In the genomic region with DNA sequence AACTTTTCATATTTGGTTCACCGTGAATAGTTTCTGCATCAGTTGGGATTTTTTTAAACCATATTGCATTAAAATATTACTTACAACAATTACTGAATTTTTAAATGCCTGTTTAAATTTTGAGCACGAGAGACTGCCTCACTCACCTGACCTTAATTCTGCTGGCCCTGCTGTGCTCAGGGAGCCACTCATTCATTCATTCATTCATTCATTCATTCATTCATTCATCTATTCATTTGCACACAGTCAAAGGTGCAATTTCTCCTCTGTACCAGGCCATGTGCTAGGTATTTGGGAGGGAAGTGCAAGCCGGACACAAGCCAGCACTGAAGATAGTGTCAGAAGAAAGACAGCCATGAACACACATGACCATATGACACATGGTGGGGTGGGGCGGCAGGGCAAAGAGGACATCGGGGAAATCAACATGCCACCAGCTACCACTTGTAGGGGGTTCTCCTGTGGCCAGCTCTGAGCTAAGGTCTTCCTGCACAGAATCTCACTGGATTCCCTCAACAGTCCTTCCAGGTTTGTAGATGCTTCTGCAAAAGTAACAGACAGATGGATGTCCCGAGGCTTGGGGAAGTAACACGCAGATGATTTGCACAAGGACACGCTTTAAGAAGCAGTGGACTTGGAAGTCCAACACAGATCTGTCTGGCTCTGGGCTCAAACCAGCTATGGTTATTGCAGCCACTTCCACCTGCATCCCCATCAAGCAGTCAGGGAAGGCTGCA, we compare ENCODE assay signal across 14 cellular contexts. TPM values are rescaled to one million over a fixed set of nuclear protein-coding genes. Genes with fewer than 3 reads are reported as not detected.
DNase-seq lines count a peak whose midpoint lies in the region; ATAC-seq, FAIRE-seq and TF ChIP-seq lines count a peak whose summit lies in the region.
"Had no signal": no experiment of that assay in that cellular context is flagged by ENCODE, and none has a peak within 500 bp of the region (broad histone marks: within the 10 kb centered on the region; RNA-seq: fewer than 3 reads in every experiment).

No MANE protein-coding gene starts in this region.

- SMC1A ChIA-PET in GM12878 (lab: Charles Lee; ENCODE audit: uncharacterized antibody, unreplicated experiment) = interaction anchor here (0.9 to 2.8 kb wide), 4 partner anchors 11 to 52 kb away, joined by 4 to 42 read pairs (median 16); a partner anchor contains a TSS

- H3K4me2 ChIP-seq in GM12878 (ENCODE audit: control insufficient read depth, insufficient read depth) = no peak overlapping the region

- no peak for TF ChIP-seq POLR2A in GM12878 (IDR thresholded peaks at IDR 0.05; ENCODE audit: low read depth, low read length)
- TF ChIP-seq POLR2A in upper lobe of left lung (IDR thresholded peaks at IDR 0.05) = no peak

- H3K27ac Mint-ChIP-seq in mesothelial cell of epicardium = peak overlapping the region; percentile 3
- H3K27ac Mint-ChIP-seq: activated CD8-positive, alpha-beta T cell treated with anti-CD3 and anti-CD28 coated beads for 36 hours; activated naive CD4-positive, alpha-beta T cell treated with anti-CD3 and anti-CD28 coated beads, Interleukin-2, amount 50 U/mL, for 24 hours had no signal

- TF ChIP-seq EP300 in GM12878 (IDR thresholded peaks at IDR 0.05; ENCODE audit: borderline replicate concordance in 1 of 2, control insufficient read depth in 1 of 2, low read depth in 2 of 2, low read length in 2 of 2) (no peak), upper lobe of left lung (IDR thresholded peaks at IDR 0.05) (no peak)

- peaks cover 4% of the 10 kb centered on the region for H3K27me3 Mint-ChIP-seq in mesothelial cell of epicardium (ENCODE audit: low read depth)

- 60% methylated on average over 8 of the region's 8 CpGs for WGBS in GM12878 (ENCODE audit: insufficient coverage, insufficient replicate concordance, low lambda C conversion rate, missing lambda C conversion rate)
- 69 to 71% methylated on average over 8 of the region's 8 CpGs for WGBS in upper lobe of left lung, 2 donors

- H3K4me1 Mint-ChIP-seq in mesothelial cell of epicardium = peaks cover 26% of the 10 kb centered on the region
- H3K4me1 Mint-ChIP-seq: activated naive CD4-positive, alpha-beta T cell treated with anti-CD3 and anti-CD28 coated beads, Interleukin-2, amount 50 U/mL, for 24 hours had no signal

- H3K36me3 ChIP-seq in right atrium auricular region (no peaks in the 10 kb centered on the region), GM12878 (ENCODE audit: control insufficient read depth in 2 of 2, insufficient read depth in 2 of 2, low read length in 1 of 2) (no peaks in the 10 kb centered on the region), upper lobe of left lung (no peaks in the 10 kb centered on the region)

- RAD21 ChIA-PET in GM12878 (lab: Charles Lee; ENCODE audit: unreplicated experiment) = interaction anchor here (0.8 to 3.0 kb wide), 6 partner anchors 11 to 365 kb away, joined by 3 to 26 read pairs (median 6); a partner anchor contains a TSS

- H3K9me3 ChIP-seq in right atrium auricular region = no peaks in the 10 kb centered on the region
- H3K9me3 ChIP-seq in GM12878 (replicated peaks; ENCODE audit: control insufficient read depth, insufficient read depth, low read length) = no peaks in the 10 kb centered on the region
- no peaks in the 10 kb centered on the region for H3K9me3 ChIP-seq in upper lobe of left lung

- peak; percentile 58 for ATAC-seq in Right ventricle myocardium superior (ENCODE audit: poor library complexity)
- ATAC-seq in GM12878 = no peak
- ATAC-seq in upper lobe of left lung (ENCODE audit: low FRiP score in 2 of 2) = peak; percentile 48 to 60
- no peak for ATAC-seq in omental fat pad (ENCODE audit: low FRiP score)
- ATAC-seq in HG02798 (IDR thresholded peaks at IDR 0.05; ENCODE audit: poor library complexity, unreplicated experiment) = no peak
- ATAC-seq: activated CD8-positive, alpha-beta T cell treated with anti-CD3 and anti-CD28 coated beads for 36 hours; naive thymus-derived CD8-positive, alpha-beta T cell; T-cell had no signal

- no peak overlapping the region for H3K4me3 Mint-ChIP-seq in mesothelial cell of epicardium
- H3K4me3 Mint-ChIP-seq: activated CD8-positive, alpha-beta T cell treated with anti-CD3 and anti-CD28 coated beads for 36 hours; activated naive CD4-positive, alpha-beta T cell treated with anti-CD3 and anti-CD28 coated beads, Interleukin-2, amount 50 U/mL, for 24 hours had no signal

- no peak for FAIRE-seq in GM12878 (lab: Jason Lieb, UNC)

- no peaks in the 10 kb centered on the region for H4K20me1 ChIP-seq in GM12878 (ENCODE audit: control insufficient read depth, insufficient read depth)

- no peak overlapping the region for H3K27ac ChIP-seq in right atrium auricular region
- H3K27ac ChIP-seq in GM12878 (ENCODE audit: control insufficient read depth, insufficient read depth) = no peak overlapping the region
- peak overlapping the region; percentile 65 to 88 (median 84) for H3K27ac ChIP-seq in upper lobe of left lung

- no peak for TF ChIP-seq RAD21 in GM12878 (IDR thresholded peaks at IDR 0.05; ENCODE audit: insufficient read depth, low read depth, low read length)

- no TSS peak for BruUV-seq in GM12878 (replicated peaks; lab: Mats Ljungman, UMichigan)

- no peaks in the 10 kb centered on the region for H3K36me3 Mint-ChIP-seq in mesothelial cell of epicardium
- H3K36me3 Mint-ChIP-seq: activated naive CD4-positive, alpha-beta T cell treated with anti-CD3 and anti-CD28 coated beads, Interleukin-2, amount 50 U/mL, for 24 hours; naive thymus-derived CD8-positive, alpha-beta T cell; T-cell had no signal

- intact Hi-C loops in Right ventricle myocardium superior (cut with DNase I) (no loop called here), GM12878 (cut with micrococcal nuclease; ENCODE audit: unreplicated experiment) (no loop called here)

- no peaks in the 10 kb centered on the region for H3K27me3 ChIP-seq in right atrium auricular region
- no peaks in the 10 kb centered on the region for H3K27me3 ChIP-seq in GM12878 (replicated peaks in 1 of 2; ENCODE audit: control insufficient read depth in 2 of 2, insufficient read depth in 2 of 2, low read length in 1 of 2)
- no peaks in the 10 kb centered on the region for H3K27me3 ChIP-seq in upper lobe of left lung

- DNase-seq in Right ventricle myocardium superior = no peak
- DNase-seq in right atrium auricular region (ENCODE audit: low spot score) = no peak
- DNase-seq in GM12878 (ENCODE audit: low read depth, low spot score) = no peak
- no peak for DNase-seq in mesothelial cell of epicardium (ENCODE audit: low spot score in 2 of 2, unreplicated experiment in 2 of 2)
- DNase-seq in upper lobe of left lung = no peak
- DNase-seq in medulla oblongata (ENCODE audit: extremely low spot score) = no peak
- no peak for DNase-seq in omental fat pad (ENCODE audit: low spot score)
- DNase-seq: activated CD8-positive, alpha-beta T cell treated with anti-CD3 and anti-CD28 coated beads for 36 hours; DMS79 treated with DMSO at 0.1 percent for 48 hours; naive thymus-derived CD8-positive, alpha-beta T cell; NCI-H2029 had no signal

- TF ChIP-seq CTCF in right atrium auricular region (IDR thresholded peaks at IDR 0.05) (no peak), GM12878 (IDR thresholded peaks at IDR 0.05 in 2 of 3, conservative IDR thresholded peaks at IDR 0.05 in 1 of 3; ENCODE audit: control insufficient read depth in 2 of 3, extremely low read depth in 1 of 3, insufficient read depth in 1 of 3, low read depth in 3 of 3, low read length in 3 of 3) (no peak), mesothelial cell of epicardium (IDR thresholded peaks at IDR 0.05; ENCODE audit: unreplicated experiment) (no peak), upper lobe of left lung (IDR thresholded peaks at IDR 0.05) (no peak), omental fat pad (IDR thresholded peaks at IDR 0.05) (no peak)

- POLR2A ChIA-PET in GM12878 (lab: Charles Lee) = interaction anchor here (1.2 to 2.5 kb wide), 3 partner anchors 11 to 53 kb away, joined by 4 to 25 read pairs (median 11); no protein-coding TSS in a partner anchor

- peaks cover 3% of the 10 kb centered on the region for H3K9me3 Mint-ChIP-seq in mesothelial cell of epicardium
- H3K9me3 Mint-ChIP-seq: activated CD8-positive, alpha-beta T cell treated with anti-CD3 and anti-CD28 coated beads for 36 hours; activated naive CD4-positive, alpha-beta T cell treated with anti-CD3 and anti-CD28 coated beads, Interleukin-2, amount 50 U/mL, for 24 hours; naive thymus-derived CD8-positive, alpha-beta T cell; T-cell had no signal

- CTCF ChIA-PET in GM12878 (lab: Yijun Ruan, JAX) = interaction anchor here (0.6 to 2.8 kb wide), 6 partner anchors 12 to 285 kb away, joined by 3 to 17 read pairs (median 14); a partner anchor contains a TSS

- H3K4me1 ChIP-seq in right atrium auricular region (no peaks in the 10 kb centered on the region), GM12878 (ENCODE audit: control insufficient read depth, insufficient read depth, low read length) (peaks cover 23% of the 10 kb centered on the region; the same call in 1 of the 2 replicates), upper lobe of left lung (peaks cover 8 to 13% (median 11%) of the 10 kb centered on the region in 4 donors)

- H3K9ac ChIP-seq in GM12878 (ENCODE audit: control insufficient read depth, insufficient read depth, low read length) = no peak overlapping the region

- H3K79me2 ChIP-seq in GM12878 (ENCODE audit: control insufficient read depth, insufficient read depth, low read length) = peaks cover 25% of the 10 kb centered on the region

- in situ Hi-C loops in GM12878 (cut with MboI) = no loop called here

- no peak overlapping the region for H3K4me3 ChIP-seq in right atrium auricular region
- peak overlapping the region; percentile 67; the same call in 1 of the 2 replicates for H3K4me3 ChIP-seq in GM12878
- H3K4me3 ChIP-seq in upper lobe of left lung = peak overlapping the region in 2 of 4 donors; percentile 48 to 50

- peak overlapping the region; percentile 64; the same call in 1 of the 2 replicates for H2AFZ ChIP-seq in GM12878 (ENCODE audit: control insufficient read depth, low read depth, low read length)

RNA-seq across cellular contexts. Expression of a gene that starts 0.6 kb away (rescaled TPM):
- total RNA-seq in Right ventricle myocardium superior (2.2 TPM), right atrium auricular region (1 to 10 TPM; 1.8 to 4.2 TPM), GM12878 (2014; rRNA removed) (9.4 and 10.1 TPM in 2 replicates), GM12878 (2014; rRNA removed; fragmentation: Illumina TruSeq; extraction: Trizol) (4.5 and 5.1 TPM in 2 replicates), GM12878 (2021) (8.9 and 9.4 TPM in 2 replicates), mesothelial cell of epicardium (0.38 to 0.56 TPM (median 0.38 TPM) in 3 replicates), upper lobe of left lung (10 to 100 TPM in 5 of 6 donors, 1 to 10 TPM in 1; 8.2 to 43.0 (median 24.2) TPM), omental fat pad (10 to 100 TPM in 2 of 4 donors, 1 to 10 TPM in 2; 5.7 to 28.4 (median 17.0) TPM)
- total RNA-seq in GM12878 (2013; cell fraction: nucleolus; rRNA removed) = 70.3 and 76.1 TPM in 2 replicates
- 3.2 TPM for polyA plus RNA-seq in GM12878 (2011; ENCODE audit: low read depth)
- polyA plus RNA-seq in GM12878 (2011; rRNA removed) (11.2 and 12.5 TPM in 2 replicates), GM12878 (2014; fragmentation: Illumina TruSeq; extraction: Trizol) (3.3 and 5.6 TPM in 2 replicates), GM12878 (2014; fragmentation: Nextera tagmentation; extraction: Ambion mirVana) (1 to 10 TPM in 1 of 2 experiments, under 1 TPM in 1; 0.82 to 1.5 TPM), GM12878 (2014; rRNA removed) (9.9 and 10.7 TPM in 2 replicates), GM12878 (2016; fragmentation: Nextera tagmentation; extraction: Ambion mirVana) (1 to 10 TPM; 2.7 to 3.5 TPM)
- 9.3 and 12.2 TPM in 2 replicates for polyA plus RNA-seq in GM12878 (2011; cell fraction: cytosol; rRNA removed)
- polyA plus RNA-seq in GM12878 (2011; cell fraction: nucleus; rRNA removed) = 42.1 and 51.7 TPM in 2 replicates
- polyA plus RNA-seq in GM12878 (2012) = 8.3 and 8.6 TPM in 2 replicates
- polyA minus RNA-seq in GM12878 (2011; rRNA and poly(A)+ RNA removed) = 10.5 and 25.9 TPM in 2 replicates
- 5.3 and 5.5 TPM in 2 replicates for polyA minus RNA-seq in GM12878 (2011; cell fraction: cytosol; rRNA and poly(A)+ RNA removed)
- 11.3 and 11.5 TPM in 2 replicates for polyA minus RNA-seq in GM12878 (2011; cell fraction: nucleus; rRNA and poly(A)+ RNA removed)
- polyA plus RNA-seq: naive thymus-derived CD8-positive, alpha-beta T cell had no signal

RNA-seq across cellular contexts. Expression of a gene that starts 52.1 kb away (rescaled TPM):
- total RNA-seq in Right ventricle myocardium superior (7.1 TPM), right atrium auricular region (1 to 10 TPM; 3.9 to 7.0 TPM), GM12878 (2014; rRNA removed) (91.2 and 96.2 TPM in 2 replicates), GM12878 (2014; rRNA removed; fragmentation: Illumina TruSeq; extraction: Trizol) (58.5 and 59.3 TPM in 2 replicates), GM12878 (2021) (65.6 and 66.5 TPM in 2 replicates), mesothelial cell of epicardium (not detected in 3 replicates), upper lobe of left lung (10 to 100 TPM; 28.2 to 72.5 (median 54.3) TPM), omental fat pad (10 to 100 TPM; 31.6 to 78.8 (median 41.6) TPM)
- 26.0 and 26.7 TPM in 2 replicates for total RNA-seq in GM12878 (2013; cell fraction: nucleolus; rRNA removed)
- 15.4 TPM for polyA plus RNA-seq in GM12878 (2011; ENCODE audit: low read depth)
- polyA plus RNA-seq in GM12878 (2011; rRNA removed) (74.5 and 136 TPM in 2 replicates), GM12878 (2014; fragmentation: Illumina TruSeq; extraction: Trizol) (24.9 and 56.8 TPM in 2 replicates), GM12878 (2014; fragmentation: Nextera tagmentation; extraction: Ambion mirVana) (10 to 100 TPM; 22.9 to 29.8 TPM), GM12878 (2014; rRNA removed) (82.2 and 90.3 TPM in 2 replicates), GM12878 (2016; fragmentation: Nextera tagmentation; extraction: Ambion mirVana) (10 to 100 TPM; 78.5 to 84.5 TPM)
- polyA plus RNA-seq in GM12878 (2011; cell fraction: cytosol; rRNA removed) = 163 and 194 TPM in 2 replicates
- 239 and 247 TPM in 2 replicates for polyA plus RNA-seq in GM12878 (2011; cell fraction: nucleus; rRNA removed)
- polyA plus RNA-seq in GM12878 (2012) = 24.0 and 30.9 TPM in 2 replicates
- polyA minus RNA-seq in GM12878 (2011; rRNA and poly(A)+ RNA removed) = 76.7 and 132 TPM in 2 replicates
- 33.1 and 37.9 TPM in 2 replicates for polyA minus RNA-seq in GM12878 (2011; cell fraction: cytosol; rRNA and poly(A)+ RNA removed)
- polyA minus RNA-seq in GM12878 (2011; cell fraction: nucleus; rRNA and poly(A)+ RNA removed) = 27.1 and 35.8 TPM in 2 replicates

Comparison
In these comparisons a context has a peak if more than half of its experiments do, and no peak if none do; other contexts are left out.
1. ATAC-seq: peak in Right ventricle myocardium superior (single experiment) and upper lobe of left lung (2 of 2); none in GM12878 (single experiment), omental fat pad (single experiment) and HG02798 (single experiment).
2. H3K27ac ChIP-seq: peak in upper lobe of left lung (4 of 4); none in right atrium auricular region (0 of 2) and GM12878 (single experiment).